In the genomic region with DNA sequence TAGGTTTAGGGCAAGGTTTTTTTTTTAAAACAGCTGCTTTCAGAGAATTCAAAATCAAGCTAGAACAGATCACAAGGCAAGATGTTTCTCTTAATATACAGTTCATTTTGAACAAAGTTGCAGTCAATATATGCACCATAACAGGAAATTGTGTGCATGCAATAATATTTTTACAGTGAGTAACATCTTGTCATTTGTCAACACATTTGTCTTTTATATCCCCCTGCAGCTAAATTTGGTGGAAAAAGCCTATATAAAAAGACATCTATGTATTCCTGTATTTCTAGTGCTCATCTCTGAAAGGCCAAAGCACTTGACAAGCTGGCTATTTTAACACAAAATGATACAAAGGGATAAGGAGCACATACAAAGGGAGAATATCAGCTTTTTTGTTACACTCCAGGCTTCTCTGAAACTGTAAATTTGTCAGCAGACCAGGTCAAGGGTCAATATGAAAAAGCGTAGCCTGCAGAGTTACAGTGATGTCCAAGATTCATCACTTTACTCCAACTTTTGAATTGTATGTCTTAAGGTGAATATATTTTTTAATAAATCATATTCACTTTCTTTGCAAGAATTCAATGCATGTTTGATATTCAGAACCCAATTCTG, we compare ENCODE assay signal across 1 cellular context.
TF ChIP-seq lines count a peak whose summit lies in the region.

No MANE protein-coding gene starts in this region.

TF ChIP-seq in K562, 482 proteins besides CTCF, POLR2A, EP300 and RAD21 (continued from another document):
- TF ChIP-seq, protein P1, sequence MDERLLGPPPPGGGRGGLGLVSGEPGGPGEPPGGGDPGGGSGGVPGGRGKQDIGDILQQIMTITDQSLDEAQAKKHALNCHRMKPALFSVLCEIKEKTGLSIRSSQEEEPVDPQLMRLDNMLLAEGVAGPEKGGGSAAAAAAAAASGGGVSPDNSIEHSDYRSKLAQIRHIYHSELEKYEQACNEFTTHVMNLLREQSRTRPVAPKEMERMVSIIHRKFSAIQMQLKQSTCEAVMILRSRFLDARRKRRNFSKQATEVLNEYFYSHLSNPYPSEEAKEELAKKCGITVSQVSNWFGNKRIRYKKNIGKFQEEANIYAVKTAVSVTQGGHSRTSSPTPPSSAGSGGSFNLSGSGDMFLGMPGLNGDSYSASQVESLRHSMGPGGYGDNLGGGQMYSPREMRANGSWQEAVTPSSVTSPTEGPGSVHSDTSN (CRISPR knock-in tag; IDR thresholded peaks at IDR 0.05; ENCODE audit: low read depth) = no peak
- TF ChIP-seq, protein P1 (tag; conservative IDR thresholded peaks at IDR 0.05; ENCODE audit: low read depth) = peak; percentile 47
- TF ChIP-seq MEIS2 (IDR thresholded peaks at IDR 0.05; ENCODE audit: partially characterized antibody) (peak; percentile 71), HDAC2 (IDR thresholded peaks at IDR 0.05) (no peak)
